In genomic region chr3:38205472-38205805, GRCh38 we compare ENCODE assay signal across 13 cellular contexts.
DNase-seq lines count a peak whose midpoint lies in the region; ATAC-seq and FAIRE-seq lines count a peak whose summit lies in the region.
"Had no signal": no experiment of that assay in that cellular context is flagged by ENCODE, and none has a peak within 500 bp of the region (broad histone marks: within the 10 kb centered on the region; RNA-seq: fewer than 3 reads in every experiment).

No MANE protein-coding gene starts in this region.

- peak; percentile 51 for DNase-seq in stimulated activated CD4-positive, alpha-beta T cell treated with anti-CD3 and anti-CD28 coated beads, Interleukin-1b, Interleukin-23, amount 100 ng/mL, for 48 hours
- no peak for DNase-seq in stimulated activated CD4-positive, alpha-beta T cell treated with anti-CD3 and anti-CD28 coated beads, Interleukin-4, amount 100 ng/mL, for 4 hours
- peak; percentile 57 for DNase-seq in T-helper 2 cell treated with Interferon-gamma antibody and Interleukin-4, amounts not matched to agents 5 μg/mL and 100 μg/mL, for 36 hours (ENCODE audit: low spot score)
- no peak for DNase-seq in effector memory CD8-positive, alpha-beta T cell
- no peak for DNase-seq in stimulated activated naive CD4-positive, alpha-beta T cell (lab: John Stamatoyannopoulos, UW)
- DNase-seq in HTR-8/SVneo (ENCODE audit: insufficient read length, low spot score), result no peak
- no peak for DNase-seq in NCI-H69 (lab: John Stamatoyannopoulos, UW)
- DNase-seq: DMS 273 treated with DMSO at 0.1 percent for 48 hours, GM23248, RPMI8226, T-helper 9 cell had no signal

- H3K4me1 Mint-ChIP-seq in T-helper 2 cell treated with Interferon-gamma antibody and Interleukin-4, amounts not matched to agents 5 μg/mL and 100 μg/mL, for 36 hours (ENCODE audit: low read depth), result peaks cover 59% of the 10 kb centered on the region
- peaks cover 27 to 63% of the 10 kb centered on the region in 2 donors for H3K4me1 Mint-ChIP-seq in effector memory CD8-positive, alpha-beta T cell (ENCODE audit: low read depth in 2 of 2)
- H3K4me1 Mint-ChIP-seq in stimulated activated naive CD8-positive, alpha-beta T cell treated with anti-CD3 and anti-CD28 coated beads, Interleukin-15, Interleukin-2, amounts not matched to agents 100 ng/mL and 50 ng/mL, for 24 hours (ENCODE audit: low read depth), result peaks cover 54% of the 10 kb centered on the region

- no peaks in the 10 kb centered on the region for H3K27me3 Mint-ChIP-seq in T-helper 2 cell treated with Interferon-gamma antibody and Interleukin-4, amounts not matched to agents 5 μg/mL and 100 μg/mL, for 36 hours (ENCODE audit: low read depth)
- no peaks in the 10 kb centered on the region for H3K27me3 Mint-ChIP-seq in effector memory CD8-positive, alpha-beta T cell
- no peaks in the 10 kb centered on the region for H3K27me3 Mint-ChIP-seq in stimulated activated naive CD8-positive, alpha-beta T cell treated with anti-CD3 and anti-CD28 coated beads, Interleukin-15, Interleukin-2, amounts not matched to agents 100 ng/mL and 50 ng/mL, for 24 hours

- peak overlapping the region; percentile 82 for H3K27ac Mint-ChIP-seq in T-helper 2 cell treated with Interferon-gamma antibody and Interleukin-4, amounts not matched to agents 5 μg/mL and 100 μg/mL, for 36 hours
- H3K27ac Mint-ChIP-seq in effector memory CD8-positive, alpha-beta T cell, result peak overlapping the region in 1 of 2 donors; percentile 68
- peak overlapping the region; percentile 52 for H3K27ac Mint-ChIP-seq in stimulated activated naive CD8-positive, alpha-beta T cell treated with anti-CD3 and anti-CD28 coated beads, Interleukin-15, Interleukin-2, amounts not matched to agents 100 ng/mL and 50 ng/mL, for 24 hours

- no peaks in the 10 kb centered on the region for H3K9me3 Mint-ChIP-seq in T-helper 2 cell treated with Interferon-gamma antibody and Interleukin-4, amounts not matched to agents 5 μg/mL and 100 μg/mL, for 36 hours
- H3K9me3 Mint-ChIP-seq in effector memory CD8-positive, alpha-beta T cell, result no peaks in the 10 kb centered on the region
- no peaks in the 10 kb centered on the region for H3K9me3 Mint-ChIP-seq in stimulated activated naive CD8-positive, alpha-beta T cell treated with anti-CD3 and anti-CD28 coated beads, Interleukin-15, Interleukin-2, amounts not matched to agents 100 ng/mL and 50 ng/mL, for 24 hours

- no peak for FAIRE-seq in HTR-8/SVneo (lab: Jason Lieb, UNC)
- FAIRE-seq: colon had no signal

- peak overlapping the region; percentile 50 for H3K4me3 Mint-ChIP-seq in T-helper 2 cell treated with Interferon-gamma antibody and Interleukin-4, amounts not matched to agents 5 μg/mL and 100 μg/mL, for 36 hours
- no peak overlapping the region for H3K4me3 Mint-ChIP-seq in effector memory CD8-positive, alpha-beta T cell
- H3K4me3 Mint-ChIP-seq in stimulated activated naive CD8-positive, alpha-beta T cell treated with anti-CD3 and anti-CD28 coated beads, Interleukin-15, Interleukin-2, amounts not matched to agents 100 ng/mL and 50 ng/mL, for 24 hours, result no peak overlapping the region

- ATAC-seq in effector memory CD8-positive, alpha-beta T cell (replicated peaks), result peak; percentile 28

- H3K36me3 Mint-ChIP-seq in T-helper 2 cell treated with Interferon-gamma antibody and Interleukin-4, amounts not matched to agents 5 μg/mL and 100 μg/mL, for 36 hours (ENCODE audit: low read depth), result peaks cover 48% of the 10 kb centered on the region
- peaks cover 13% of the 10 kb centered on the region for H3K36me3 Mint-ChIP-seq in effector memory CD8-positive, alpha-beta T cell (ENCODE audit: insufficient read depth)
- peaks cover 52% of the 10 kb centered on the region for H3K36me3 Mint-ChIP-seq in stimulated activated naive CD8-positive, alpha-beta T cell treated with anti-CD3 and anti-CD28 coated beads, Interleukin-15, Interleukin-2, amounts not matched to agents 100 ng/mL and 50 ng/mL, for 24 hours (ENCODE audit: low read depth)

Comparison
In these comparisons a context has a peak if more than half of its experiments do, and no peak if none do; other contexts are left out.
1. DNase-seq: peak in stimulated activated CD4-positive, alpha-beta T cell treated with anti-CD3 and anti-CD28 coated beads, Interleukin-1b, Interleukin-23, amount 100 ng/mL, for 48 hours (single experiment) and T-helper 2 cell treated with Interferon-gamma antibody and Interleukin-4, amounts not matched to agents 5 μg/mL and 100 μg/mL, for 36 hours (single experiment); none in stimulated activated CD4-positive, alpha-beta T cell treated with anti-CD3 and anti-CD28 coated beads, Interleukin-4, amount 100 ng/mL, for 4 hours (0 of 2), effector memory CD8-positive, alpha-beta T cell (0 of 3), stimulated activated naive CD4-positive, alpha-beta T cell (0 of 6), HTR-8/SVneo (single experiment) and NCI-H69 (single experiment).